ENCODE assay signal across 8 cellular contexts in genomic region chr12:57614178-57614947, GRCh38. TPM values are rescaled to one million over a fixed set of nuclear protein-coding genes. Genes with fewer than 3 reads are reported as not detected.
DNase-seq lines count a peak whose midpoint lies in the region; TF ChIP-seq lines count a peak whose summit lies in the region.

No MANE protein-coding gene starts in this region.

- H3K4me1 ChIP-seq in breast epithelium, result no peaks in the 10 kb centered on the region
- H3K4me1 ChIP-seq in Peyer's patch, result peaks cover 0 to 17% (median 12%) of the 10 kb centered on the region in 4 donors

- no peaks in the 10 kb centered on the region for H3K9me3 Mint-ChIP-seq in MCF 10A (ENCODE audit: unreplicated experiment)

- H3K27me3 Mint-ChIP-seq in MCF 10A (ENCODE audit: insufficient read depth, unreplicated experiment), result peaks cover 21% of the 10 kb centered on the region

- CTCF ChIA-PET in MCF 10A (lab: Yijun Ruan, JAX) (interaction anchor here (1.3 to 2.1 kb wide), 2 partner anchors 30 to 31 kb away, joined by 3 to 12 read pairs; no protein-coding TSS in a partner anchor), HEK293T (lab: Yijun Ruan, JAX) (interaction anchor here (1.1 to 3.0 kb wide), 2 partner anchors 8 to 31 kb away, joined by 3 to 20 read pairs; no protein-coding TSS in a partner anchor)

- BruUV-seq in MCF 10A (replicated peaks; lab: Mats Ljungman, UMichigan), result no TSS peak

- H3K27ac ChIP-seq in breast epithelium (peak overlapping the region in 1 of 2 donors; percentile 5), Peyer's patch (no peak overlapping the region)

- intact Hi-C loops in MCF 10A (cut with micrococcal nuclease), result no loop called here
- intact Hi-C loops in breast epithelium (cut with DNase I; ENCODE audit: low total_unique reads), result no loop called here
- intact Hi-C loops in posterior vena cava (cut with DNase I), result no loop called here

- no peak overlapping the region for H3K4me3 Mint-ChIP-seq in MCF 10A (ENCODE audit: unreplicated experiment)

- TF ChIP-seq POLR2A in breast epithelium (IDR thresholded peaks at IDR 0.05) (no peak), Peyer's patch (IDR thresholded peaks at IDR 0.05) (no peak)

- H3K36me3 ChIP-seq in breast epithelium (no peaks in the 10 kb centered on the region), Peyer's patch (no peaks in the 10 kb centered on the region)

- H3K27ac Mint-ChIP-seq in MCF 10A (ENCODE audit: low read depth, unreplicated experiment), result no peak overlapping the region

- TF ChIP-seq CTCF in MCF 10A (IDR thresholded peaks at IDR 0.05; ENCODE audit: unreplicated experiment), result no peak
- no peak for TF ChIP-seq CTCF in breast epithelium (IDR thresholded peaks at IDR 0.05)
- no peak for TF ChIP-seq CTCF in Peyer's patch (IDR thresholded peaks at IDR 0.05)

- DNase-seq in MCF 10A (ENCODE audit: unreplicated experiment), result peak; percentile 44
- no peak for DNase-seq in breast epithelium (ENCODE audit: low spot score in 2 of 2)
- DNase-seq in HEK293T (ENCODE audit: extremely low spot score), result peak; percentile 71
- DNase-seq in Peyer's patch, result peak in 2 of 3 donors; percentile 64 to 73
- peak; percentile 66 for DNase-seq in posterior vena cava (ENCODE audit: low spot score)
- no peak for DNase-seq in NCI-H345 treated with DMSO at 0.1 percent for 48 hours (lab: John Stamatoyannopoulos, UW; ENCODE audit: unreplicated experiment)
- DNase-seq in NCI-H1436 treated with DMSO at 0.1 percent for 48 hours (lab: John Stamatoyannopoulos, UW), result no peak
- no peak for DNase-seq in putamen (ENCODE audit: low spot score)

- no peaks in the 10 kb centered on the region for H3K36me3 Mint-ChIP-seq in MCF 10A (ENCODE audit: insufficient read depth, unreplicated experiment)

- POLR2A ChIA-PET in MCF 10A (lab: Yijun Ruan, JAX), result interaction anchor here (0.7 kb wide), 1 partner anchor 23 kb away, joined by 3 read pairs; no protein-coding TSS in a partner anchor
- POLR2A ChIA-PET in HEK293T (lab: Yijun Ruan, JAX), result interaction anchor here (1.2 to 4.7 kb wide), 2 partner anchors 22 to 68 kb away, joined by 4 to 41 read pairs; partner anchors contain the start of gene PIP4K2C

- no peak overlapping the region for H3K4me3 ChIP-seq in breast epithelium
- no peak overlapping the region for H3K4me3 ChIP-seq in Peyer's patch

- no peaks in the 10 kb centered on the region for H3K4me1 Mint-ChIP-seq in MCF 10A (ENCODE audit: insufficient read depth, unreplicated experiment)

- H3K27me3 ChIP-seq in breast epithelium (no peaks in the 10 kb centered on the region), Peyer's patch (peaks cover 0 to 4% of the 10 kb centered on the region in 2 donors)

- H3K9me3 ChIP-seq in breast epithelium (no peaks in the 10 kb centered on the region), Peyer's patch (no peaks in the 10 kb centered on the region)

TF ChIP-seq in HEK293T, 16 proteins besides CTCF, POLR2A, EP300 and RAD21:
- TF ChIP-seq NFRKB (IDR thresholded peaks at IDR 0.05) (no peak), PKNOX1 (IDR thresholded peaks at IDR 0.05) (peak; percentile 95)

RNA-seq across cellular contexts. Expression of gene ARHGEF25, which starts 3.1 kb away (rescaled TPM):
- total RNA-seq in MCF 10A (2022) (0.37 and 0.83 TPM in 2 replicates), breast epithelium (10 to 100 TPM in 2 of 3 donors, 1 to 10 TPM in 1; 8.3 to 28.2 (median 19.2) TPM), Peyer's patch (10 to 100 TPM in 2 of 4 donors, 1 to 10 TPM in 2; 5.1 to 44.6 (median 8.7) TPM), posterior vena cava (10 to 100 TPM; 78.8 to 82.8 TPM)

RNA-seq across cellular contexts. Expression of gene DTX3, which starts 9.7 kb away (rescaled TPM):
- 1.7 and 2.0 TPM in 2 replicates for total RNA-seq in MCF 10A (2022)
- 10 to 100 TPM in 2 of 3 donors, 1 to 10 TPM in 1; 3.0 to 35.1 (median 25.9) TPM for total RNA-seq in breast epithelium
- total RNA-seq in Peyer's patch, result 10 to 100 TPM in 3 of 4 donors, 1 to 10 TPM in 1; 4.2 to 15.7 (median 11.5) TPM
- total RNA-seq in posterior vena cava, result 10 to 100 TPM; 32.4 to 35.6 TPM

RNA-seq across cellular contexts. Expression of gene B4GALNT1, which starts 18.6 kb away (rescaled TPM):
- 0.29 and 0.40 TPM in 2 replicates for total RNA-seq in MCF 10A (2022)
- 1 to 10 TPM; 1.1 to 2.6 (median 1.2) TPM for total RNA-seq in breast epithelium
- under 1 TPM in 1 of 4 donors, not detected in 3; 0.40 TPM for total RNA-seq in Peyer's patch
- 1 to 10 TPM; 4.3 to 6.0 TPM for total RNA-seq in posterior vena cava

RNA-seq across cellular contexts. Expression of gene PIP4K2C, which starts 23.4 kb away (rescaled TPM):
- total RNA-seq in MCF 10A (2022) (32.0 and 38.0 TPM in 2 replicates), breast epithelium (10 to 100 TPM; 13.8 to 26.9 (median 24.6) TPM), Peyer's patch (10 to 100 TPM in 3 of 4 donors, 1 to 10 TPM in 1; 9.1 to 52.6 (median 37.9) TPM), posterior vena cava (10 to 100 TPM; 26.0 to 27.4 TPM)

Comparison
In these comparisons a context has a peak if more than half of its experiments do, and no peak if none do; other contexts are left out.
1. DNase-seq: peak in MCF 10A (single experiment), HEK293T (single experiment), Peyer's patch (2 of 3) and posterior vena cava (single experiment); none in breast epithelium (0 of 2), NCI-H345 treated with DMSO at 0.1 percent for 48 hours (single experiment), NCI-H1436 treated with DMSO at 0.1 percent for 48 hours (single experiment) and putamen (single experiment).